Comparison of ENCODE assay signal across 4 cellular contexts in genomic region chr14:34505124-34505491, GRCh38. TPM values are rescaled to one million over a fixed set of nuclear protein-coding genes. Genes with fewer than 3 reads are reported as not detected.
DNase-seq lines count a peak whose midpoint lies in the region; FAIRE-seq and TF ChIP-seq lines count a peak whose summit lies in the region.
"Not testable (repeated sequence)": the region's sequence is repeated elsewhere in the genome, so short reads cannot be mapped to it uniquely, and the experiment has no call there.

No MANE protein-coding gene starts in this region.

- H3K27me3 ChIP-seq in colonic mucosa; hepatocyte; small intestine (ENCODE audit: control insufficient read depth in 2 of 2, insufficient read depth in 2 of 2, low read length in 2 of 2): not testable (repeated sequence)

- FAIRE-seq in small intestine (lab: Jason Lieb, UNC) = not testable (repeated sequence)

- not testable (repeated sequence) for H3K36me3 ChIP-seq in colonic mucosa; hepatocyte (replicated peaks; ENCODE audit: insufficient read depth, low read depth); small intestine (ENCODE audit: control insufficient read depth in 2 of 2, insufficient read depth in 2 of 2, low read length in 2 of 2)

- H2AFZ ChIP-seq in hepatocyte = not testable (repeated sequence)

- H3K4me1 ChIP-seq in colonic mucosa; hepatocyte (ENCODE audit: insufficient read depth); small intestine (ENCODE audit: control insufficient read depth in 2 of 2, insufficient read depth in 1 of 2, low read depth in 1 of 2, low read length in 1 of 2): not testable (repeated sequence)

- not testable (repeated sequence) for H3K79me2 ChIP-seq in hepatocyte

- 83% methylated on average over 5 of the region's 5 CpGs for WGBS in hepatocyte (ENCODE audit: low lambda C conversion rate, missing lambda C conversion rate)
- WGBS in small intestine, 3 donors = 25 to 62% (median 55%) methylated on average over 5 of the region's 5 CpGs

- intact Hi-C loops in colonic mucosa (cut with DNase I) = not testable (repeated sequence)

- not testable (repeated sequence) for H3K9me2 ChIP-seq in hepatocyte (replicated peaks; ENCODE audit: insufficient read depth)

- H3K27ac ChIP-seq in colonic mucosa (peak overlapping the region; percentile 54), hepatocyte (peak overlapping the region; percentile 60), small intestine (ENCODE audit: low read depth in 1 of 2, low read length in 1 of 2) (peak overlapping the region; percentile 68 to 79)

- not testable (repeated sequence) for DNase-seq in colonic mucosa; hepatocyte (ENCODE audit: low spot score); small intestine
- peak; percentile 33 for DNase-seq in mesenteric fat pad (ENCODE audit: low spot score)

- not testable (repeated sequence) for H3K9ac ChIP-seq in colonic mucosa (ENCODE audit: low read depth in 2 of 2, low read length in 2 of 2)

- H4K20me1 ChIP-seq in hepatocyte (ENCODE audit: insufficient read depth, poor library complexity, severe bottlenecking) = not testable (repeated sequence)

- TF ChIP-seq CTCF in colonic mucosa (IDR thresholded peaks at IDR 0.05); hepatocyte (IDR thresholded peaks at IDR 0.05; ENCODE audit: poor library complexity): not testable (repeated sequence)

- H3K4me3 ChIP-seq in colonic mucosa; hepatocyte; small intestine (ENCODE audit: low read depth in 1 of 2, low read length in 2 of 2): not testable (repeated sequence)

- H3K4me2 ChIP-seq in hepatocyte = not testable (repeated sequence)

- H3K9me3 ChIP-seq in colonic mucosa; hepatocyte (ENCODE audit: low read depth); small intestine (ENCODE audit: control insufficient read depth, low read depth): not testable (repeated sequence)

RNA-seq across cellular contexts. Expression of gene EAPP, which starts 34.4 kb away (rescaled TPM):
- total RNA-seq in colonic mucosa (10 to 100 TPM; 34.7 to 59.7 TPM), hepatocyte (42.1 and 49.1 TPM in 2 replicates), mesenteric fat pad (22.1 TPM)
- polyA plus RNA-seq in hepatocyte (51.8 and 56.1 TPM in 2 replicates), small intestine (10 to 100 TPM; 48.0 to 74.0 (median 61.1) TPM)

RNA-seq across cellular contexts. Expression of gene SPTSSA, which starts 43.1 kb away (rescaled TPM):
- total RNA-seq in colonic mucosa (10 to 100 TPM; 35.3 to 60.9 TPM), hepatocyte (36.8 and 42.8 TPM in 2 replicates), mesenteric fat pad (18.5 TPM)
- polyA plus RNA-seq in hepatocyte (30.0 and 33.4 TPM in 2 replicates), small intestine (10 to 100 TPM; 30.5 to 40.8 (median 36.7) TPM)
